Comparison of ENCODE assay signal across 8 cellular contexts in genomic region chr1:55140546-55140983, GRCh38.
A peak's percentile ranks its signal among the peaks of the same experiment; 100 is the strongest.
DNase-seq lines count a peak whose midpoint lies in the region; ATAC-seq, FAIRE-seq and TF ChIP-seq lines count a peak whose summit lies in the region.

No MANE protein-coding gene starts in this region.

- no peak overlapping the region for H3K4me2 ChIP-seq in DOHH2 (ENCODE audit: low read length)

- H3K4me3 ChIP-seq in DOHH2 (ENCODE audit: low read length) (no peak overlapping the region), RWPE2 (ENCODE audit: severe bottlenecking) (no peak overlapping the region), pancreas (no peak overlapping the region), upper lobe of left lung (no peak overlapping the region)

- H3F3A ChIP-seq in DOHH2 (ENCODE audit: control insufficient read depth, insufficient read depth) = peaks cover 4% of the 10 kb centered on the region; the same call in 1 of the 2 replicates

- H3K27ac ChIP-seq in DOHH2 (ENCODE audit: low read depth, low read length) (no peak overlapping the region), RWPE2 (ENCODE audit: poor library complexity, severe bottlenecking) (no peak overlapping the region), pancreas (no peak overlapping the region), upper lobe of left lung (no peak overlapping the region)

- no peak for TF ChIP-seq POLR2A in upper lobe of left lung (IDR thresholded peaks at IDR 0.05)

- no peaks in the 10 kb centered on the region for H4K20me1 ChIP-seq in DOHH2 (ENCODE audit: control insufficient read depth, insufficient read depth, low read depth, low read length)

- FAIRE-seq in frontal cortex (lab: Jason Lieb, UNC) = peak; percentile 61
- peak; percentile 95 for FAIRE-seq in pancreas (lab: Jason Lieb, UNC)

- H3K9me2 ChIP-seq in DOHH2 (replicated peaks; ENCODE audit: control insufficient read depth, low read length) = no peaks in the 10 kb centered on the region

- H3K4me1 ChIP-seq in DOHH2 (ENCODE audit: control insufficient read depth, low read length) (no peaks in the 10 kb centered on the region), RWPE2 (ENCODE audit: insufficient read depth, poor library complexity, severe bottlenecking) (no peaks in the 10 kb centered on the region), pancreas (peaks cover 0 to 3% (median 0%) of the 10 kb centered on the region in 3 donors), upper lobe of left lung (peaks cover 0 to 11% (median 2%) of the 10 kb centered on the region in 4 donors)

- no peaks in the 10 kb centered on the region for H3K27me3 ChIP-seq in DOHH2 (ENCODE audit: control insufficient read depth, low read length)
- no peaks in the 10 kb centered on the region for H3K27me3 ChIP-seq in RWPE2 (ENCODE audit: insufficient read depth, poor library complexity, severe bottlenecking)
- H3K27me3 ChIP-seq in pancreas = no peaks in the 10 kb centered on the region
- no peaks in the 10 kb centered on the region for H3K27me3 ChIP-seq in upper lobe of left lung

- peaks cover 93% of the 10 kb centered on the region for H3K36me3 ChIP-seq in DOHH2 (ENCODE audit: control insufficient read depth, low read length)
- H3K36me3 ChIP-seq in RWPE2 (ENCODE audit: low read depth) = peaks cover 96% of the 10 kb centered on the region
- H3K36me3 ChIP-seq in pancreas = peaks cover 0 to 75% (median 20%) of the 10 kb centered on the region in 3 donors
- peaks cover 33 to 89% (median 47%) of the 10 kb centered on the region in 4 donors for H3K36me3 ChIP-seq in upper lobe of left lung

- H3K9me3 ChIP-seq in DOHH2 (ENCODE audit: control insufficient read depth, insufficient read depth, low read length) = no peaks in the 10 kb centered on the region
- H3K9me3 ChIP-seq in RWPE2 (ENCODE audit: severe bottlenecking) = no peaks in the 10 kb centered on the region
- no peaks in the 10 kb centered on the region for H3K9me3 ChIP-seq in pancreas
- H3K9me3 ChIP-seq in upper lobe of left lung = no peaks in the 10 kb centered on the region

- no peak for TF ChIP-seq EP300 in upper lobe of left lung (IDR thresholded peaks at IDR 0.05)

- TF ChIP-seq CTCF in DOHH2 (IDR thresholded peaks at IDR 0.05; ENCODE audit: low read depth, low read length, poor library complexity, severe bottlenecking) (peak; percentile 78), RWPE2 (IDR thresholded peaks at IDR 0.05; ENCODE audit: poor library complexity, severe bottlenecking) (peak; percentile 94), pancreas (IDR thresholded peaks at IDR 0.05) (peak; percentile 33 to 64 (median 63)), upper lobe of left lung (IDR thresholded peaks at IDR 0.05) (peak; percentile 44 to 81 (median 62))

- intact Hi-C loops in pancreas (cut with DNase I) = loop anchor here in 1 of 3 donors (5.0 kb wide), 1 partner anchor 137 kb away; no protein-coding TSS in a partner anchor

- DNase-seq in M059J (ENCODE audit: low read depth) = peak; percentile 93
- no peak for DNase-seq in RWPE2 (ENCODE audit: low spot score)
- DNase-seq in activated gamma-delta T cell treated with anti-CD3 and anti-CD28 coated beads, Interleukin-2, amount 50 U/mL, for 16 hours (ENCODE audit: low read depth) = peak; percentile 65
- peak; percentile 31 to 51 for DNase-seq in frontal cortex (ENCODE audit: low spot score in 2 of 2)
- DNase-seq in pancreas = peak in 4 of 6 donors; percentile 24 to 80 (median 65)
- DNase-seq in upper lobe of left lung = peak in 1 of 2 donors; percentile 72

- 4% methylated on average over 3 of the region's 3 CpGs for WGBS in pancreas, 2 donors
- WGBS in upper lobe of left lung, 2 donors = 2 to 7% methylated on average over 3 of the region's 3 CpGs

- peak; percentile 76 for ATAC-seq in GM21737 (IDR thresholded peaks at IDR 0.05; ENCODE audit: unreplicated experiment)
- ATAC-seq in RWPE2 (ENCODE audit: low read depth) = peak; percentile 92
- ATAC-seq in pancreas = peak; percentile 91 to 100 (median 98)
- ATAC-seq in upper lobe of left lung (ENCODE audit: low FRiP score in 2 of 2) = peak; percentile 91 to 97

- H3K79me2 ChIP-seq in DOHH2 (ENCODE audit: control insufficient read depth, low read length) = no peaks in the 10 kb centered on the region
